1 cellular context compared by ENCODE assay signal in the genomic region with DNA sequence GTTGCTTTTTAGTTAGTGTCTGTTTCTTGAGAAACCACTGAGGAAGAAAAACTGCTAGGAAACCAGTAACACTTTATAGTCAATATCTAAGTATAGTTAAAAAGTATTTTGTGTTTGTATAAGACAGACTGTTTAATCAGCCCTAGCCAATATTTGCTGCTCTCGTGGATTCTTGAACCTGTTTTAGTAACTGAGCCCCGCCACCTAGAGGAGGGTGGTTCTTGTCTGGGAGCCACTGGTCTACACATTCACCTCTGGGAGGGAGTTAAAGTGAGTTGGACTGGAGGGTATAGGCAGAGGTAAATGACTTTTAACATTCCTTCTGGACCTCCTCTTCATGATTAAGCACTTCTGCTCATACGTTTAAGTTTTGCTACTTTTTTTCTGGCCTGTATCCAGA.
TF ChIP-seq lines count a peak whose summit lies in the region.

No MANE protein-coding gene starts in this region.

TF ChIP-seq in GM23338, 12 proteins besides CTCF, POLR2A, EP300 and RAD21:
- TF ChIP-seq, protein P1, sequence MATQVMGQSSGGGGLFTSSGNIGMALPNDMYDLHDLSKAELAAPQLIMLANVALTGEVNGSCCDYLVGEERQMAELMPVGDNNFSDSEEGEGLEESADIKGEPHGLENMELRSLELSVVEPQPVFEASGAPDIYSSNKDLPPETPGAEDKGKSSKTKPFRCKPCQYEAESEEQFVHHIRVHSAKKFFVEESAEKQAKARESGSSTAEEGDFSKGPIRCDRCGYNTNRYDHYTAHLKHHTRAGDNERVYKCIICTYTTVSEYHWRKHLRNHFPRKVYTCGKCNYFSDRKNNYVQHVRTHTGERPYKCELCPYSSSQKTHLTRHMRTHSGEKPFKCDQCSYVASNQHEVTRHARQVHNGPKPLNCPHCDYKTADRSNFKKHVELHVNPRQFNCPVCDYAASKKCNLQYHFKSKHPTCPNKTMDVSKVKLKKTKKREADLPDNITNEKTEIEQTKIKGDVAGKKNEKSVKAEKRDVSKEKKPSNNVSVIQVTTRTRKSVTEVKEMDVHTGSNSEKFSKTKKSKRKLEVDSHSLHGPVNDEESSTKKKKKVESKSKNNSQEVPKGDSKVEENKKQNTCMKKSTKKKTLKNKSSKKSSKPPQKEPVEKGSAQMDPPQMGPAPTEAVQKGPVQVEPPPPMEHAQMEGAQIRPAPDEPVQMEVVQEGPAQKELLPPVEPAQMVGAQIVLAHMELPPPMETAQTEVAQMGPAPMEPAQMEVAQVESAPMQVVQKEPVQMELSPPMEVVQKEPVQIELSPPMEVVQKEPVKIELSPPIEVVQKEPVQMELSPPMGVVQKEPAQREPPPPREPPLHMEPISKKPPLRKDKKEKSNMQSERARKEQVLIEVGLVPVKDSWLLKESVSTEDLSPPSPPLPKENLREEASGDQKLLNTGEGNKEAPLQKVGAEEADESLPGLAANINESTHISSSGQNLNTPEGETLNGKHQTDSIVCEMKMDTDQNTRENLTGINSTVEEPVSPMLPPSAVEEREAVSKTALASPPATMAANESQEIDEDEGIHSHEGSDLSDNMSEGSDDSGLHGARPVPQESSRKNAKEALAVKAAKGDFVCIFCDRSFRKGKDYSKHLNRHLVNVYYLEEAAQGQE (IDR thresholded peaks at IDR 0.05; ENCODE audit: unreplicated experiment), result no peak
- TF ChIP-seq ZNF462 (CRISPR knock-in tag; IDR thresholded peaks at IDR 0.05) (no peak), EZH2phosphoT487 (IDR thresholded peaks at IDR 0.05; ENCODE audit: unreplicated experiment) (no peak), CREB1 (CRISPR knock-in tag; IDR thresholded peaks at IDR 0.05; ENCODE audit: low read depth) (no peak), EZH2 (IDR thresholded peaks at IDR 0.05; ENCODE audit: low read depth, unreplicated experiment) (no peak), ZNF114 (CRISPR knock-in tag; IDR thresholded peaks at IDR 0.05) (no peak), NANOG (IDR thresholded peaks at IDR 0.05; ENCODE audit: borderline replicate concordance) (no peak), STAT1 (IDR thresholded peaks at IDR 0.05; ENCODE audit: unreplicated experiment) (no peak), JUNB (IDR thresholded peaks at IDR 0.05; ENCODE audit: unreplicated experiment) (no peak), POLR2AphosphoS5 (IDR thresholded peaks at IDR 0.05; ENCODE audit: low read depth) (no peak), ZNF331 (CRISPR knock-in tag; IDR thresholded peaks at IDR 0.05; ENCODE audit: low read depth) (no peak)
- TF ChIP-seq, protein P2, sequence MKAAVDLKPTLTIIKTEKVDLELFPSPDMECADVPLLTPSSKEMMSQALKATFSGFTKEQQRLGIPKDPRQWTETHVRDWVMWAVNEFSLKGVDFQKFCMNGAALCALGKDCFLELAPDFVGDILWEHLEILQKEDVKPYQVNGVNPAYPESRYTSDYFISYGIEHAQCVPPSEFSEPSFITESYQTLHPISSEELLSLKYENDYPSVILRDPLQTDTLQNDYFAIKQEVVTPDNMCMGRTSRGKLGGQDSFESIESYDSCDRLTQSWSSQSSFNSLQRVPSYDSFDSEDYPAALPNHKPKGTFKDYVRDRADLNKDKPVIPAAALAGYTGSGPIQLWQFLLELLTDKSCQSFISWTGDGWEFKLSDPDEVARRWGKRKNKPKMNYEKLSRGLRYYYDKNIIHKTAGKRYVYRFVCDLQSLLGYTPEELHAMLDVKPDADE (IDR thresholded peaks at IDR 0.05), result no peak
